1 cellular context compared by ENCODE assay signal in genomic region chr17:60557805-60558204, GRCh38.
TF ChIP-seq lines count a peak whose summit lies in the region.

No MANE protein-coding gene starts in this region.

TF ChIP-seq in HEK293, 187 proteins besides CTCF, POLR2A, EP300 and RAD21 (continued from another document and continues in another):
- TF ChIP-seq WT1 (tag by site-specific recombination; IDR thresholded peaks at IDR 0.05) = no peak
- TF ChIP-seq SCRT1 (tag by site-specific recombination; IDR thresholded peaks at IDR 0.05; ENCODE audit: borderline replicate concordance) = no peak
- TF ChIP-seq ZEB2 (tag by site-specific recombination; IDR thresholded peaks at IDR 0.05) = no peak
- TF ChIP-seq ZNF211 (tag by site-specific recombination; IDR thresholded peaks at IDR 0.05; ENCODE audit: low read depth) = 0 out of 2 replicates have a peak, but pooled peaks have one; percentile 29
- TF ChIP-seq SP3 (tag by site-specific recombination; IDR thresholded peaks at IDR 0.05) = no peak
- no peak for TF ChIP-seq ZNF548 (tag by site-specific recombination; IDR thresholded peaks at IDR 0.05)
- TF ChIP-seq PBX3 (CRISPR knock-in tag; IDR thresholded peaks at IDR 0.05) = no peak
- no peak for TF ChIP-seq ZNF354C (tag by site-specific recombination; IDR thresholded peaks at IDR 0.05; ENCODE audit: borderline replicate concordance, low read depth)
- TF ChIP-seq HOXD13 (CRISPR knock-in tag; IDR thresholded peaks at IDR 0.05; ENCODE audit: borderline replicate concordance) = no peak
- TF ChIP-seq PRDM4 (tag by site-specific recombination; IDR thresholded peaks at IDR 0.05) = no peak
- TF ChIP-seq ZNF114 (tag by site-specific recombination; IDR thresholded peaks at IDR 0.05) = no peak
- no peak for TF ChIP-seq MYNN (tag by site-specific recombination; IDR thresholded peaks at IDR 0.05; ENCODE audit: borderline replicate concordance)
- no peak for TF ChIP-seq ZNF777 (tag by site-specific recombination; IDR thresholded peaks at IDR 0.05; ENCODE audit: borderline replicate concordance)
- 0 out of 2 replicates have a peak, but pooled peaks have one; percentile 56 for TF ChIP-seq ZNF280D (tag by site-specific recombination; IDR thresholded peaks at IDR 0.05)
- TF ChIP-seq IKZF3 (tag by site-specific recombination; IDR thresholded peaks at IDR 0.05) = no peak
- TF ChIP-seq ZNF121 (tag by site-specific recombination; IDR thresholded peaks at IDR 0.05) = no peak
- TF ChIP-seq ZNF169 (tag by site-specific recombination; IDR thresholded peaks at IDR 0.05) = peak; percentile 79; the same call in 1 of the 2 replicates
- no peak for TF ChIP-seq REPIN1 (tag by site-specific recombination; IDR thresholded peaks at IDR 0.05; ENCODE audit: low read depth)
- TF ChIP-seq ZNF292 (tag by site-specific recombination; IDR thresholded peaks at IDR 0.05; ENCODE audit: borderline replicate concordance, low read depth) = no peak
- no peak for TF ChIP-seq ZBTB49 (tag by site-specific recombination; IDR thresholded peaks at IDR 0.05; ENCODE audit: low read depth)
- TF ChIP-seq EGR2 (tag by site-specific recombination; IDR thresholded peaks at IDR 0.05; ENCODE audit: low read depth) = no peak
- no peak for TF ChIP-seq ZNF324 (tag by site-specific recombination; IDR thresholded peaks at IDR 0.05)
- no peak for TF ChIP-seq KLF10 (tag by site-specific recombination; IDR thresholded peaks at IDR 0.05)
- TF ChIP-seq ZNF140 (tag by site-specific recombination; IDR thresholded peaks at IDR 0.05) = no peak
- no peak for TF ChIP-seq ELK4 (IDR thresholded peaks at IDR 0.05; ENCODE audit: borderline replicate concordance, low read depth, low read length)
- TF ChIP-seq ZNF639 (tag by site-specific recombination; IDR thresholded peaks at IDR 0.05) = no peak
- TF ChIP-seq SP2 (tag by site-specific recombination; IDR thresholded peaks at IDR 0.05) = no peak
- TF ChIP-seq ZNF830 (tag by site-specific recombination; IDR thresholded peaks at IDR 0.05; ENCODE audit: low read depth) = no peak
- TF ChIP-seq ZNF610 (tag by site-specific recombination; IDR thresholded peaks at IDR 0.05; ENCODE audit: borderline replicate concordance) = peak; percentile 62; the same call in 1 of the 2 replicates
- no peak for TF ChIP-seq ZBTB1 (tag by site-specific recombination; IDR thresholded peaks at IDR 0.05)
- TF ChIP-seq ZNF112 (tag by site-specific recombination; IDR thresholded peaks at IDR 0.05) = no peak; the same call in 1 of the 2 replicates
- TF ChIP-seq ZNF660 (tag by site-specific recombination; IDR thresholded peaks at IDR 0.05) = no peak
- no peak for TF ChIP-seq AEBP2 (tag by site-specific recombination; IDR thresholded peaks at IDR 0.05; ENCODE audit: borderline replicate concordance)
- TF ChIP-seq ZNF433 (tag by site-specific recombination; IDR thresholded peaks at IDR 0.05; ENCODE audit: low read depth) = no peak
- TF ChIP-seq ZSCAN30 (tag by site-specific recombination; IDR thresholded peaks at IDR 0.05) = no peak
- peak; percentile 48; the same call in 1 of the 2 replicates for TF ChIP-seq ZNF350 (tag by site-specific recombination; IDR thresholded peaks at IDR 0.05)
- 0 out of 2 replicates have a peak, but pooled peaks have one; percentile 51 for TF ChIP-seq ZNF391 (tag by site-specific recombination; IDR thresholded peaks at IDR 0.05; ENCODE audit: borderline replicate concordance, low read depth)
- TF ChIP-seq ZBTB6 (tag by site-specific recombination; IDR thresholded peaks at IDR 0.05) = no peak
- no peak for TF ChIP-seq TSHZ1 (tag by site-specific recombination; IDR thresholded peaks at IDR 0.05; ENCODE audit: borderline replicate concordance)
- TF ChIP-seq ZNF677 (tag by site-specific recombination; IDR thresholded peaks at IDR 0.05) = 0 out of 2 replicates have a peak, but pooled peaks have one; percentile 11
- TF ChIP-seq ZBTB7A (tag by site-specific recombination; IDR thresholded peaks at IDR 0.05; ENCODE audit: low read depth) = no peak
- TF ChIP-seq ZNF48 (tag by site-specific recombination; IDR thresholded peaks at IDR 0.05) = no peak
- TF ChIP-seq ZNF184 (tag by site-specific recombination; IDR thresholded peaks at IDR 0.05) = 0 out of 2 replicates have a peak, but pooled peaks have one; percentile 72
- TF ChIP-seq ZNF488 (tag by site-specific recombination; IDR thresholded peaks at IDR 0.05) = no peak
- TF ChIP-seq ZFP3 (tag by site-specific recombination; IDR thresholded peaks at IDR 0.05; ENCODE audit: low read depth) = no peak
